ENCODE assay signal across 38 cellular contexts in genomic region chr20:23595941-23596340, GRCh38. TPM values are rescaled to one million over a fixed set of nuclear protein-coding genes. Genes with fewer than 3 reads are reported as not detected.
"Had no signal": no experiment of that assay in that cellular context is flagged by ENCODE, and none has a peak within 500 bp of the region (broad histone marks: within the 10 kb centered on the region; RNA-seq: fewer than 3 reads in every experiment).

No MANE protein-coding gene starts in this region.

- H3K4me3 ChIP-seq: MG63 had no signal

- H3K4me2 ChIP-seq: KMS-11 had no signal

- H3K27ac ChIP-seq: KMS-11 had no signal

- H3K9me3 ChIP-seq: MG63 had no signal

- DNase-seq: Karpas-422, Kasumi-1, MG63, MM.1S, MV-4-11, NCI-H1048, NCI-H1092, NCI-H1092 treated with DMSO at 0.1 percent for 48 hours, NCI-H1105, NCI-H1105 treated with DMSO at 0.1 percent for 48 hours, NCI-H1417, NCI-H1417 treated with DMSO at 0.1 percent for 48 hours, NCI-H1436, NCI-H1436 treated with DMSO at 0.1 percent for 48 hours, NCI-H146, NCI-H1694, NCI-H1694 treated with DMSO at 0.1 percent for 48 hours, NCI-H187, NCI-H187 treated with DMSO at 0.1 percent for 48 hours, NCI-H2029, NCI-H2029 treated with DMSO at 0.1 percent for 48 hours, NCI-H2081, NCI-H2081 treated with DMSO at 0.1 percent for 48 hours, NCI-H2107, NCI-H2171, NCI-H2171 treated with DMSO at 0.1 percent for 48 hours, NCI-H2227 treated with DMSO at 0.1 percent for 48 hours, NCI-H226, NCI-H345, NCI-H446, NCI-H446 treated with DMSO at 0.1 percent for 48 hours, NCI-H510A, NCI-H510A treated with DMSO at 0.1 percent for 48 hours had no signal

RNA-seq across cellular contexts. Expression of gene CST9, which starts 9.8 kb away (rescaled TPM):
- total RNA-seq: LHCN-M2, M059J, MCF 10A, NCI-H460 had no signal

RNA-seq across cellular contexts. Expression of gene CST9L, which starts 27.7 kb away (rescaled TPM):
- total RNA-seq: LHCN-M2, M059J, MCF 10A, NCI-H460 had no signal
